In the genomic region with DNA sequence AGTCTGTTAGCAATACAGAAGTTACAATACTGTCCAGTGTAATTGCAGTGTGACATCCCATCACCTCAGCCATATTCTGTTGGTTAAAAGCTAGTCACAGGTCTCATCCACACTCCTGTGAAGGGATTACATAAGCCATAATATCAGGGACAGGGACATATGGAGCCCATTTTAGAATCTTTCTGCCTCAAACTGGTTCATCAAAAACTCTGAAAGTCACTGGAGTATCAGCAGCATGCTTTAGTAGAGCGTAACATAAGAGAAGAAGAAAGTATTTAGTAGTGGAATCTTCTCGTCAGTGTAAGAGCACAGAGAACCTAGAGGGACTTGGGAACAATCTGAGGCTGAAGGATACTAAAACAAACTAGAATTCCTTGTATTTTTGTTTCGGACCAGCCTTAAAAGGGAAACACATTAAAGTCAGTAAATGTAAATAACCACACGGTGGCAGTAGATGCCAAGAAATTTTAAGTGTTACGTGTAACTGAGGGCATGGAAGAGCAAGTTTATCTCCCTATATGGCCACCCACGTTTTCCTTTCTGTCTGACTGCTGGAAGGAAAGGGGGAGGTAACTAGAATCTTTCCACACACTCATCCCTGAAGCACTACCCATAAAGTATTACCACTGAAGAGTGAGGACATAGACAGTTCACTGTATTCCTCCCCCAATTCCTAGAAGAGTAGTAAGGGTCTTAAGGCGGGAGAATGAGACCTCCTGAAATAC, we compare ENCODE assay signal across 9 cellular contexts. TPM values are rescaled to one million over a fixed set of nuclear protein-coding genes. Genes with fewer than 3 reads are reported as not detected.
DNase-seq lines count a peak whose midpoint lies in the region; ATAC-seq and TF ChIP-seq lines count a peak whose summit lies in the region.
"Had no signal": no experiment of that assay in that cellular context is flagged by ENCODE, and none has a peak within 500 bp of the region (broad histone marks: within the 10 kb centered on the region; RNA-seq: fewer than 3 reads in every experiment).

No MANE protein-coding gene starts in this region.

- no peak overlapping the region for H3K4me3 Mint-ChIP-seq in CD4-positive, alpha-beta T cell
- H3K4me3 Mint-ChIP-seq in endodermal cell, result no peak overlapping the region
- H3K4me3 Mint-ChIP-seq: activated naive CD8-positive, alpha-beta T cell had no signal

- peak in 2 of 10 experiments; percentile 3 for DNase-seq in CD4-positive, alpha-beta T cell
- DNase-seq in NCI-H146 (lab: John Stamatoyannopoulos, UW), result peak; percentile 84
- DNase-seq in endodermal cell, result peak; percentile 63
- DNase-seq in mesenchymal stem cell, result peak; percentile 94
- peak in 1 of 2 donors; percentile 52 for DNase-seq in tibial nerve (ENCODE audit: low spot score in 2 of 2)

- no peak overlapping the region for H4K91ac ChIP-seq in mesenchymal stem cell (ENCODE audit: low read length)

- H2BK120ac ChIP-seq in mesenchymal stem cell (ENCODE audit: low read depth, low read length), result no peak overlapping the region

- peaks cover 21% of the 10 kb centered on the region for H3K27me3 ChIP-seq in CD4-positive, alpha-beta T cell (ENCODE audit: control insufficient read depth, insufficient read depth, low read length)
- H3K27me3 ChIP-seq in SU-DHL-6 (ENCODE audit: low read length), result no peaks in the 10 kb centered on the region
- H3K27me3 ChIP-seq in endodermal cell (ENCODE audit: control insufficient read depth, insufficient read depth, low read length, poor library complexity, severe bottlenecking), result no peaks in the 10 kb centered on the region
- peaks cover 11 to 20% of the 10 kb centered on the region in 2 experiments for H3K27me3 ChIP-seq in mesenchymal stem cell (ENCODE audit: control insufficient read depth in 1 of 2, insufficient read depth in 1 of 2, low read length in 2 of 2)
- no peaks in the 10 kb centered on the region for H3K27me3 ChIP-seq in tibial nerve

- H3K36me3 Mint-ChIP-seq in CD4-positive, alpha-beta T cell (ENCODE audit: low read depth), result no peaks in the 10 kb centered on the region
- H3K36me3 Mint-ChIP-seq in endodermal cell (ENCODE audit: low read depth), result no peaks in the 10 kb centered on the region
- H3K36me3 Mint-ChIP-seq: activated naive CD8-positive, alpha-beta T cell had no signal

- H3K4ac ChIP-seq in mesenchymal stem cell (ENCODE audit: low read depth in 1 of 2, low read length in 2 of 2), result no peak overlapping the region

- intact Hi-C loops in CD4-positive, alpha-beta T cell (cut with DNase I, micrococcal nuclease), result loop anchor here (1.0 to 10.0 kb wide), 5 partner anchors 226 to 1060 kb away; a partner anchor contains a TSS

- H3K9ac ChIP-seq in SU-DHL-6 (ENCODE audit: low read length) (no peak overlapping the region), endodermal cell (ENCODE audit: extremely low read depth, low read length, poor library complexity, severe bottlenecking) (no peak overlapping the region), mesenchymal stem cell (ENCODE audit: low read length) (peak overlapping the region; percentile 80)

- H3K36me3 ChIP-seq in SU-DHL-6 (ENCODE audit: low read length) (no peaks in the 10 kb centered on the region), endodermal cell (ENCODE audit: control insufficient read depth, insufficient read depth, low read length) (no peaks in the 10 kb centered on the region), mesenchymal stem cell (ENCODE audit: control insufficient read depth in 1 of 2, insufficient read depth in 2 of 2, low read depth in 1 of 2, low read length in 2 of 2) (no peaks in the 10 kb centered on the region), tibial nerve (no peaks in the 10 kb centered on the region)

- no peak overlapping the region for H3K14ac ChIP-seq in mesenchymal stem cell (ENCODE audit: low read length in 2 of 2)

- peaks cover 14% of the 10 kb centered on the region for H3K27me3 Mint-ChIP-seq in CD4-positive, alpha-beta T cell
- H3K27me3 Mint-ChIP-seq in endodermal cell (ENCODE audit: insufficient read depth), result no peaks in the 10 kb centered on the region

- H2BK5ac ChIP-seq in mesenchymal stem cell (ENCODE audit: low read depth, low read length, poor library complexity, severe bottlenecking), result no peak overlapping the region

- H3K79me2 ChIP-seq in SU-DHL-6 (ENCODE audit: insufficient read depth, low read length), result no peaks in the 10 kb centered on the region

- H3K4me1 ChIP-seq in endodermal cell (ENCODE audit: control insufficient read depth, insufficient read depth, low read length) (peaks cover 4% of the 10 kb centered on the region), mesenchymal stem cell (ENCODE audit: control insufficient read depth, insufficient read depth, low read depth, low read length) (no peaks in the 10 kb centered on the region), tibial nerve (peaks cover 0 to 8% (median 0%) of the 10 kb centered on the region in 4 donors)

- ATAC-seq in CD4-positive, alpha-beta T cell (ENCODE audit: poor library complexity), result peak; percentile 86
- peak; percentile 89 for ATAC-seq in GM18858 (IDR thresholded peaks at IDR 0.05; ENCODE audit: unreplicated experiment)
- ATAC-seq in HG03025 (IDR thresholded peaks at IDR 0.05; ENCODE audit: low FRiP score, unreplicated experiment), result peak; percentile 81

- POLR2A ChIA-PET in CD4-positive, alpha-beta T cell (lab: Charles Lee), result no interaction called here

- H2BK15ac ChIP-seq in mesenchymal stem cell (ENCODE audit: low read depth, poor library complexity, severe bottlenecking), result no peak overlapping the region

- H3K23ac ChIP-seq in mesenchymal stem cell (ENCODE audit: low read length in 2 of 2), result no peak overlapping the region

- peak overlapping the region in 1 of 2 experiments; percentile 60 for H2BK12ac ChIP-seq in mesenchymal stem cell (ENCODE audit: low read length in 2 of 2)

- no peak for TF ChIP-seq POLR2A in tibial nerve (IDR thresholded peaks at IDR 0.05)

- no peak overlapping the region for H3K27ac Mint-ChIP-seq in CD4-positive, alpha-beta T cell
- H3K27ac Mint-ChIP-seq in endodermal cell, result no peak overlapping the region
- H3K27ac Mint-ChIP-seq: activated naive CD8-positive, alpha-beta T cell had no signal

- no peak overlapping the region for H3K18ac ChIP-seq in mesenchymal stem cell (ENCODE audit: low read depth in 1 of 2, low read length in 2 of 2)

- peak in 1 of 2 donors; percentile 14 for TF ChIP-seq EP300 in tibial nerve (IDR thresholded peaks at IDR 0.05)

- H3K4me1 Mint-ChIP-seq in CD4-positive, alpha-beta T cell (ENCODE audit: low read depth), result peaks cover 7% of the 10 kb centered on the region
- peaks cover 20% of the 10 kb centered on the region for H3K4me1 Mint-ChIP-seq in endodermal cell

- H3K79me1 ChIP-seq in mesenchymal stem cell (replicated peaks; ENCODE audit: low read length, poor library complexity, severe bottlenecking), result no peaks in the 10 kb centered on the region

- H3K9me3 Mint-ChIP-seq in CD4-positive, alpha-beta T cell, result no peaks in the 10 kb centered on the region
- H3K9me3 Mint-ChIP-seq in endodermal cell, result peaks cover 7% of the 10 kb centered on the region

- H3K4me2 ChIP-seq in SU-DHL-6 (ENCODE audit: low read depth, low read length, poor library complexity, severe bottlenecking), result peak overlapping the region; percentile 41
- H3K4me2 ChIP-seq in mesenchymal stem cell (ENCODE audit: low read length, poor library complexity, severe bottlenecking), result peak overlapping the region; percentile 7

- TF ChIP-seq CTCF in CD4-positive, alpha-beta T cell (IDR thresholded peaks at IDR 0.05), result peak; percentile 86
- TF ChIP-seq CTCF in SU-DHL-6 (IDR thresholded peaks at IDR 0.05; ENCODE audit: insufficient read depth, low read length, poor library complexity, severe bottlenecking) (peak; percentile 42), endodermal cell (conservative IDR thresholded peaks at IDR 0.05) (peak; percentile 85), tibial nerve (IDR thresholded peaks at IDR 0.05) (peak; percentile 39 to 77 (median 54))

- no peaks in the 10 kb centered on the region for H4K20me1 ChIP-seq in SU-DHL-6 (ENCODE audit: low read depth, low read length)

- no peaks in the 10 kb centered on the region for H3K9me2 ChIP-seq in SU-DHL-6 (replicated peaks; ENCODE audit: insufficient read depth, low read length)

- WGBS in endodermal cell (ENCODE audit: insufficient coverage in 1 of 2, insufficient read length in 1 of 2), 2 experiments, result 24 to 26% methylated on average over 3 to 7 of the region's 7 CpGs
- 9% methylated on average over 3 of the region's 7 CpGs for WGBS in mesenchymal stem cell
- 9 to 10% methylated on average over 7 of the region's 7 CpGs for WGBS in tibial nerve, 2 donors

- CTCF ChIA-PET in CD4-positive, alpha-beta T cell (lab: Charles Lee), result no interaction called here

- H3F3A ChIP-seq in SU-DHL-6 (ENCODE audit: insufficient read depth), result no peaks in the 10 kb centered on the region

- H4K8ac ChIP-seq in mesenchymal stem cell (ENCODE audit: low read length), result no peak overlapping the region

- H3K4me3 ChIP-seq in SU-DHL-6 (ENCODE audit: insufficient read depth, low read length, poor library complexity, severe bottlenecking) (no peak overlapping the region), endodermal cell (ENCODE audit: low read length) (no peak overlapping the region), mesenchymal stem cell (ENCODE audit: insufficient read depth in 1 of 2, low read depth in 1 of 2, low read length in 2 of 2) (no peak overlapping the region), tibial nerve (no peak overlapping the region)

- no peak overlapping the region for H3K27ac ChIP-seq in CD4-positive, alpha-beta T cell (ENCODE audit: low read depth, low read length)
- H3K27ac ChIP-seq in SU-DHL-6 (ENCODE audit: low read depth, low read length), result no peak overlapping the region
- no peak overlapping the region for H3K27ac ChIP-seq in endodermal cell (ENCODE audit: low read depth, low read length)
- no peak overlapping the region for H3K27ac ChIP-seq in mesenchymal stem cell (ENCODE audit: low read length, poor library complexity, severe bottlenecking)
- H3K27ac ChIP-seq in tibial nerve, result peak overlapping the region in 1 of 4 donors; percentile 41

- peak overlapping the region; percentile 72 for H2AFZ ChIP-seq in SU-DHL-6 (ENCODE audit: low read depth, low read length, severe bottlenecking)
- H2AFZ ChIP-seq in mesenchymal stem cell (ENCODE audit: low read depth, low read length), result peak overlapping the region; percentile 70

- no peak overlapping the region for H2AK5ac ChIP-seq in mesenchymal stem cell (ENCODE audit: low read length, severe bottlenecking)

- H3K9me3 ChIP-seq in CD4-positive, alpha-beta T cell (ENCODE audit: control insufficient read depth, low read length), result no peaks in the 10 kb centered on the region
- H3K9me3 ChIP-seq in SU-DHL-6 (ENCODE audit: insufficient read depth, low read length) (no peaks in the 10 kb centered on the region), endodermal cell (ENCODE audit: control insufficient read depth, low read length) (peaks cover 10% of the 10 kb centered on the region), mesenchymal stem cell (ENCODE audit: control insufficient read depth, low read length) (no peaks in the 10 kb centered on the region), tibial nerve (no peaks in the 10 kb centered on the region)

RNA-seq across cellular contexts. Expression of a gene that starts 41.6 kb away (rescaled TPM):
- total RNA-seq in CD4-positive, alpha-beta T cell, result 1 to 10 TPM; 8.6 to 9.6 TPM
- 100 to 1,000 TPM in 1 of 2 donors, 10 to 100 TPM in 1; 89.2 to 102 TPM for total RNA-seq in endodermal cell
- 27.8 TPM for polyA plus RNA-seq in endodermal cell (2013, experiment 1 of 2)
- polyA plus RNA-seq in endodermal cell (2013, experiment 2 of 2), result 36.9 TPM
- 6.4 TPM for polyA plus RNA-seq in mesenchymal stem cell (2013, experiment 1 of 2)
- polyA plus RNA-seq in mesenchymal stem cell (2013, experiment 2 of 2), result 6.4 TPM
- total RNA-seq in tibial nerve, result 10 to 100 TPM; 12.4 to 18.6 (median 13.9) TPM

RNA-seq across cellular contexts. Expression of a gene that starts 42.1 kb away (rescaled TPM):
- 1 to 10 TPM in 1 of 2 experiments, under 1 TPM in 1; 0.33 to 1.1 TPM for total RNA-seq in CD4-positive, alpha-beta T cell
- 10 to 100 TPM in 1 of 2 donors, 1 to 10 TPM in 1; 9.9 to 24.4 TPM for total RNA-seq in endodermal cell
- 7.9 TPM for polyA plus RNA-seq in endodermal cell (2013, experiment 1 of 2)
- polyA plus RNA-seq in endodermal cell (2013, experiment 2 of 2), result 8.3 TPM
- polyA plus RNA-seq in mesenchymal stem cell (2013, experiment 1 of 2), result 6.5 TPM
- 6.6 TPM for polyA plus RNA-seq in mesenchymal stem cell (2013, experiment 2 of 2)
- 1 to 10 TPM; 2.5 to 4.4 (median 3.4) TPM for total RNA-seq in tibial nerve

Comparison
In these comparisons a context has a peak if more than half of its experiments do, and no peak if none do; other contexts are left out.
1. RNA of a gene that starts 41.6 kb away (total RNA-seq): 89.2 to 102 TPM in endodermal cell; 12.4 to 18.6 TPM in tibial nerve and 8.6 to 9.6 TPM in CD4-positive, alpha-beta T cell; every median in the first group is over 4 times any median in the second.
2. Peak in every context shown above with its lines, with median percentiles within 50 percentile points of each other: ATAC-seq and CTCF ChIP-seq.